1 cellular context compared by ENCODE assay signal in the genomic region with DNA sequence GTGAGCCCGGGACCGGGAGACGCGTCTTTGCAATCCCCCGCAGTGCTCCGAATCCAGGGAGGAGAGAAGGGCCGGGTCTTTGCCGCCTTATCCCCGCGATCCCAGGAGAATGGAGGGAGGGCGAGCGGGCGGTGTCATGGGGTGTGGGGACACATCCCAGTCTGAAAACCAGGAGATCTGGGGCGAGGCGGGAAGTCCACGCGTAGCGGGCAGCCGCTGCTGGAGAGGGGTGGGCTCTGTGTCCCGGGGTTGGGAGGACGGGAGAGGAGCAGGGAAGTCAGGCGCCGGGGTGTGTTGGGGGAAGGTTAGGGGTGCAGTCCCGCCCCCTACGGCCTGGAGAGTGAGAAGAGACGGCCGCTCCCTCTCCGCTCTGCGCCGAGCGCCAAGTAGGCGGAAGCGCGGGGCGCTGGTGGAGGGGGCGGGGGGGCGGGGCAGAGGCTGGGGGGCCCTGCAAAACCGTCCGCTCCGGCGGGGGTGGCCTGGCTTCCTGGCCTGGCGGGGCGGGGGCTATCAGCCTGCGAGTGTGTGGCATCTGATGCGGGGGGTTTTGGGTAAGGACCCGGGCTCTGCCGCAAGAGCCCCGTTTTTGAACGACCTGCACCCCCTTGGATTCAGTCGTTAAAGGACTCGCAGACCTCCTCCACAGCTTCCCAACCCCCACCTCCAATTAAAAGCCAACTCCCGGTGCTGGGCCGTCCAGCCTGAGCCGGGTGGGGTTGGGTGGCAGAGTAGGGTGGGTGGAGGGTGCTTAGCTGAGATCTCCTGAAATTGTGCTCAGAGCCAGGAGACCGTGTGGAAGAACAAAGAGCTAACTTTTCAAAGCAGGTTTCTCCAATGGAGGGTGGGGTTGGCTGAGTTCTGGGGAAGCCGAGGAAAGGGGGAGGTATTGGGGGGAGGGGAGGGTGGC.
TF ChIP-seq lines count a peak whose summit lies in the region.

No MANE protein-coding gene starts in this region.

TF ChIP-seq in H1, 55 proteins besides CTCF, POLR2A, EP300 and RAD21:
- TF ChIP-seq KDM4A (IDR thresholded peaks at IDR 0.05; ENCODE audit: low read depth, low read length, severe bottlenecking) = peak; percentile 18
- TF ChIP-seq CBX8 (IDR thresholded peaks at IDR 0.05; ENCODE audit: borderline replicate concordance, low read depth, low read length) = no peak
- TF ChIP-seq MAFK (IDR thresholded peaks at IDR 0.05; ENCODE audit: low read depth, low read length) = no peak
- peak; percentile 39 for TF ChIP-seq SAP30 (IDR thresholded peaks at IDR 0.05; ENCODE audit: insufficient read depth, insufficient replicate concordance, low read length)
- peak; percentile 44 for TF ChIP-seq POLR2AphosphoS5 (IDR thresholded peaks at IDR 0.05; ENCODE audit: low read depth, low read length)
- peak in 1 of 2 experiments; percentile 2; a peak in 1 of 4 replicates for TF ChIP-seq SIN3A (conservative IDR thresholded peaks at IDR 0.05 in 1 of 2, IDR thresholded peaks at IDR 0.05 in 1 of 2; ENCODE audit: low read depth in 1 of 2, low read length in 2 of 2)
- TF ChIP-seq SP4 (IDR thresholded peaks at IDR 0.05; ENCODE audit: low read length) = no peak
- peak; percentile 39; the same call in 1 of the 2 replicates for TF ChIP-seq TAF1 (IDR thresholded peaks at IDR 0.05; ENCODE audit: low read depth, low read length)
- TF ChIP-seq HDAC2 (IDR thresholded peaks at IDR 0.05; ENCODE audit: borderline replicate concordance in 1 of 2, low read depth in 2 of 2, low read length in 2 of 2) = no peak; a peak in 1 of 4 replicates
